ENCODE assay signal across 12 cellular contexts in the genomic region with DNA sequence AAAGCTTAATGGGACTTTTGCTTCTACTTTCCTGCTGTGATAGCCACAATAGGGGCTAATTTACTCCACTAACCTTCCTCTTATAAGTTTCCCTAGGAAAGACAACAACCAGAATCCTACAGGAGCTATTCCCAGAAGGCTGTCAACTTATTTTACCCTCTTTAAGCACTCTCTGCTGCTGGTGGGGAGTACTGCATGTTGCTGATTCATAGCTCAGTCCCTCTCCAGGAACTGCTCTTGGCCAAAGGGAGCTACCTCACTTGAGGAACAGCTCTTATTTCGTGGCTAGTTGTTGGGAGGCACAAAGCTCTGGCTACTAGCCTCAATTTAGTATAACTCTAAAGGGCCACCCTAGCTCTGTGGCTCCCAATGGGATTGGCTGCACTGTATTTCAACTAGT. TPM values are rescaled to one million over a fixed set of nuclear protein-coding genes. Genes with fewer than 3 reads are reported as not detected.
DNase-seq lines count a peak whose midpoint lies in the region; ATAC-seq and TF ChIP-seq lines count a peak whose summit lies in the region.
"Had no signal": no experiment of that assay in that cellular context is flagged by ENCODE, and none has a peak within 500 bp of the region (broad histone marks: within the 10 kb centered on the region; RNA-seq: fewer than 3 reads in every experiment).

No MANE protein-coding gene starts in this region.

- no peak overlapping the region for H2BK15ac ChIP-seq in mesendoderm (replicated peaks; ENCODE audit: low read depth)

- peak; percentile 65 for TF ChIP-seq CTCF in endodermal cell (conservative IDR thresholded peaks at IDR 0.05)
- no peak for TF ChIP-seq CTCF in natural killer cell (IDR thresholded peaks at IDR 0.05)

- H3K9ac ChIP-seq in endodermal cell (ENCODE audit: extremely low read depth, low read length, poor library complexity, severe bottlenecking), result no peak overlapping the region
- no peak overlapping the region for H3K9ac ChIP-seq in mesendoderm (ENCODE audit: low read length)

- no peak overlapping the region for H3K56ac ChIP-seq in mesendoderm (ENCODE audit: low read length)

- H3K27ac Mint-ChIP-seq in endodermal cell, result no peak overlapping the region
- H3K27ac Mint-ChIP-seq in activated T-helper 2 cell treated with anti-CD3 and anti-CD28 coated beads, Interferon-gamma antibody, Interleukin-2, Interleukin-4, amounts not matched to agents 10 μg/mL and 5 μg/mL and 100 μg/mL, durations not matched to agents 14 hours and 24 hours and 36 hours, result no peak overlapping the region
- H3K27ac Mint-ChIP-seq in natural killer cell, result peak overlapping the region in 1 of 2 donors; percentile 17

- no peak overlapping the region for H2BK120ac ChIP-seq in mesendoderm (ENCODE audit: low read depth, low read length)

- peaks cover 14% of the 10 kb centered on the region for H3K4me1 Mint-ChIP-seq in endodermal cell
- H3K4me1 Mint-ChIP-seq in activated T-helper 2 cell treated with anti-CD3 and anti-CD28 coated beads, Interferon-gamma antibody, Interleukin-2, Interleukin-4, amounts not matched to agents 10 μg/mL and 5 μg/mL and 100 μg/mL, durations not matched to agents 14 hours and 24 hours and 36 hours (ENCODE audit: low read depth), result peaks cover 30% of the 10 kb centered on the region
- H3K4me1 Mint-ChIP-seq in natural killer cell, result peaks cover 10 to 19% of the 10 kb centered on the region in 2 donors

- no peak overlapping the region for H4K8ac ChIP-seq in mesendoderm (ENCODE audit: low read depth, low read length)

- no peaks in the 10 kb centered on the region for H3K79me1 ChIP-seq in mesendoderm (ENCODE audit: low read length)

- H3K27ac ChIP-seq in endodermal cell (ENCODE audit: low read depth, low read length) (no peak overlapping the region), mesendoderm (ENCODE audit: low read depth, low read length) (no peak overlapping the region)

- DNase-seq in Caki2 (ENCODE audit: low read depth) (peak; percentile 28), NCI-H226 (peak; percentile 50), endodermal cell (peak; percentile 66), mesendoderm (peak; percentile 84), natural killer cell (no peak)
- no peak for DNase-seq in activated T-helper 2 cell treated with anti-CD3 and anti-CD28 coated beads, Interferon-gamma antibody, Interleukin-2, Interleukin-4, amounts not matched to agents 10 μg/mL and 5 μg/mL and 100 μg/mL, durations not matched to agents 14 hours and 24 hours and 36 hours (ENCODE audit: low spot score)
- DNase-seq: activated T-cell treated with anti-CD3 and anti-CD28 coated beads, Interleukin-2, amount 50 U/mL, for 48 hours; hypothalamus; NCI-H510A treated with DMSO at 0.1 percent for 48 hours had no signal

- 78 to 80% methylated on average over 1 of the region's 1 CpG for whole genome bisulfite sequencing in endodermal cell (ENCODE audit: insufficient coverage in 1 of 2, insufficient read length in 1 of 2), 2 experiments
- WGBS in mesendoderm (ENCODE audit: extremely low coverage, insufficient coverage, low lambda C conversion rate), result no CpG with 5 or more reads among the region's 1 CpG

- no peak for ATAC-seq in HG03439 (IDR thresholded peaks at IDR 0.05; ENCODE audit: unreplicated experiment)
- no peak for ATAC-seq in GM21390 (IDR thresholded peaks at IDR 0.05; ENCODE audit: unreplicated experiment)
- no peak for ATAC-seq in natural killer cell
- ATAC-seq: Right ventricle myocardium inferior had no signal

- H3K4me3 Mint-ChIP-seq in endodermal cell (no peak overlapping the region), natural killer cell (no peak overlapping the region)
- H3K4me3 Mint-ChIP-seq in activated T-helper 2 cell treated with anti-CD3 and anti-CD28 coated beads, Interferon-gamma antibody, Interleukin-2, Interleukin-4, amounts not matched to agents 10 μg/mL and 5 μg/mL and 100 μg/mL, durations not matched to agents 14 hours and 24 hours and 36 hours (ENCODE audit: low read depth), result no peak overlapping the region

- no peak overlapping the region for H3K18ac ChIP-seq in mesendoderm (ENCODE audit: low read length)

- H3K79me2 ChIP-seq in mesendoderm (ENCODE audit: control insufficient read depth, insufficient read depth, low read length), result no peaks in the 10 kb centered on the region

- intact Hi-C loops in activated T-helper 2 cell treated with anti-CD3 and anti-CD28 coated beads, Interferon-gamma antibody, Interleukin-2, Interleukin-4, amounts not matched to agents 10 μg/mL and 5 μg/mL and 100 μg/mL, durations not matched to agents 14 hours and 24 hours and 36 hours (cut with micrococcal nuclease), result no loop called here
- intact Hi-C loops in natural killer cell (cut with micrococcal nuclease), result no loop called here

- H3K4ac ChIP-seq in mesendoderm (ENCODE audit: low read depth, low read length), result no peak overlapping the region

- H3K36me3 ChIP-seq in endodermal cell (ENCODE audit: control insufficient read depth, insufficient read depth, low read length) (peaks cover 68% of the 10 kb centered on the region), mesendoderm (ENCODE audit: control insufficient read depth, insufficient read depth, low read length) (peaks cover 5% of the 10 kb centered on the region)

- in situ Hi-C loops in Caki2 (cut with HindIII; ENCODE audit: low pct_unique_long_range_greater_than_20kb, low sequenced_read_pairs), result loop anchor here (5.0 kb wide), 1 partner anchor 33 kb away; no protein-coding TSS in a partner anchor

- H2AK5ac ChIP-seq in mesendoderm (ENCODE audit: low read length), result no peak overlapping the region

- H3K27me3 ChIP-seq in endodermal cell (ENCODE audit: control insufficient read depth, insufficient read depth, low read length, poor library complexity, severe bottlenecking), result no peaks in the 10 kb centered on the region
- H3K27me3 ChIP-seq in mesendoderm (ENCODE audit: insufficient read depth, low read length, poor library complexity), result no peaks in the 10 kb centered on the region

- H3K4me1 ChIP-seq in endodermal cell (ENCODE audit: control insufficient read depth, insufficient read depth, low read length) (no peaks in the 10 kb centered on the region), mesendoderm (ENCODE audit: control insufficient read depth, low read depth, low read length) (no peaks in the 10 kb centered on the region)

- H3K4me3 ChIP-seq in endodermal cell (ENCODE audit: low read length), result no peak overlapping the region
- H3K4me3 ChIP-seq in mesendoderm (ENCODE audit: low read length), result no peak overlapping the region

- no peak overlapping the region for H3K4me2 ChIP-seq in mesendoderm (ENCODE audit: low read length)

- no peaks in the 10 kb centered on the region for H3K27me3 Mint-ChIP-seq in endodermal cell (ENCODE audit: insufficient read depth)
- no peaks in the 10 kb centered on the region for H3K27me3 Mint-ChIP-seq in activated T-helper 2 cell treated with anti-CD3 and anti-CD28 coated beads, Interferon-gamma antibody, Interleukin-2, Interleukin-4, amounts not matched to agents 10 μg/mL and 5 μg/mL and 100 μg/mL, durations not matched to agents 14 hours and 24 hours and 36 hours (ENCODE audit: low read depth)
- no peaks in the 10 kb centered on the region for H3K27me3 Mint-ChIP-seq in natural killer cell (ENCODE audit: low read depth in 2 of 2)

- no peak overlapping the region for H3K23ac ChIP-seq in mesendoderm (ENCODE audit: low read length)

- no peak overlapping the region for H2BK5ac ChIP-seq in mesendoderm (ENCODE audit: low read length)

- H3K36me3 Mint-ChIP-seq in endodermal cell (ENCODE audit: low read depth) (peaks cover 67% of the 10 kb centered on the region), natural killer cell (peaks cover 30% of the 10 kb centered on the region)
- peaks cover 96% of the 10 kb centered on the region for H3K36me3 Mint-ChIP-seq in activated T-helper 2 cell treated with anti-CD3 and anti-CD28 coated beads, Interferon-gamma antibody, Interleukin-2, Interleukin-4, amounts not matched to agents 10 μg/mL and 5 μg/mL and 100 μg/mL, durations not matched to agents 14 hours and 24 hours and 36 hours (ENCODE audit: low read depth)

- H4K5ac ChIP-seq in mesendoderm (ENCODE audit: low read length), result no peak overlapping the region

- no peaks in the 10 kb centered on the region for H3K9me3 ChIP-seq in endodermal cell (ENCODE audit: control insufficient read depth, low read length)

- no peaks in the 10 kb centered on the region for H3K9me3 Mint-ChIP-seq in endodermal cell
- H3K9me3 Mint-ChIP-seq in activated T-helper 2 cell treated with anti-CD3 and anti-CD28 coated beads, Interferon-gamma antibody, Interleukin-2, Interleukin-4, amounts not matched to agents 10 μg/mL and 5 μg/mL and 100 μg/mL, durations not matched to agents 14 hours and 24 hours and 36 hours, result no peaks in the 10 kb centered on the region
- no peaks in the 10 kb centered on the region for H3K9me3 Mint-ChIP-seq in natural killer cell

RNA-seq across cellular contexts. Expression of a gene that starts 37.2 kb away (rescaled TPM):
- total RNA-seq in Caki2 (2014; rRNA removed; shearing (Covaris generic); ENCODE audit: low replicate concordance), result 69.8 and 71.4 TPM in 2 replicates
- total RNA-seq in endodermal cell (10 to 100 TPM; 45.9 to 50.2 TPM), natural killer cell (10 to 100 TPM; 49.2 to 67.9 (median 54.8) TPM)
- polyA plus RNA-seq in endodermal cell (2013, experiment 1 of 2), result 44.2 TPM
- polyA plus RNA-seq in endodermal cell (2013, experiment 2 of 2), result 39.2 TPM
- 67.0 TPM for polyA plus RNA-seq in mesendoderm (2013, experiment 1 of 2)
- 71.5 TPM for polyA plus RNA-seq in mesendoderm (2013, experiment 2 of 2)
- 66.1 and 66.3 TPM in 2 replicates for total RNA-seq in activated T-helper 2 cell treated with anti-CD3 and anti-CD28 coated beads, Interferon-gamma antibody, Interleukin-2, Interleukin-4, amounts not matched to agents 10 μg/mL and 5 μg/mL and 100 μg/mL, durations not matched to agents 14 hours and 24 hours and 36 hours

RNA-seq across cellular contexts. Expression of a gene that starts 46.5 kb away (rescaled TPM):
- not detected in 2 replicates for total RNA-seq in Caki2 (2014; rRNA removed; shearing (Covaris generic); ENCODE audit: low replicate concordance)
- total RNA-seq in endodermal cell (under 1 TPM; 0.33 to 0.42 TPM), natural killer cell (1 to 10 TPM in 1 of 3 donors, under 1 TPM in 2; 0.79 to 1.4 (median 0.80) TPM)
- polyA plus RNA-seq in endodermal cell (2013, experiment 1 of 2), result 0.28 TPM
- polyA plus RNA-seq in endodermal cell (2013, experiment 2 of 2), result 0.41 TPM
- polyA plus RNA-seq in mesendoderm (2013, experiment 1 of 2), result 0.07 TPM
- 0.04 TPM for polyA plus RNA-seq in mesendoderm (2013, experiment 2 of 2)
- total RNA-seq in activated T-helper 2 cell treated with anti-CD3 and anti-CD28 coated beads, Interferon-gamma antibody, Interleukin-2, Interleukin-4, amounts not matched to agents 10 μg/mL and 5 μg/mL and 100 μg/mL, durations not matched to agents 14 hours and 24 hours and 36 hours, result 0.18 and 0.25 TPM in 2 replicates

Comparison
In these comparisons a context has a peak if more than half of its experiments do, and no peak if none do; other contexts are left out.
1. DNase-seq: peak in Caki2 (single experiment), NCI-H226 (single experiment), endodermal cell (single experiment) and mesendoderm (single experiment); none in activated T-helper 2 cell treated with anti-CD3 and anti-CD28 coated beads, Interferon-gamma antibody, Interleukin-2, Interleukin-4, amounts not matched to agents 10 μg/mL and 5 μg/mL and 100 μg/mL, durations not matched to agents 14 hours and 24 hours and 36 hours (single experiment) and natural killer cell (single experiment).